ENCODE assay signal across 1 cellular context in the genomic region with DNA sequence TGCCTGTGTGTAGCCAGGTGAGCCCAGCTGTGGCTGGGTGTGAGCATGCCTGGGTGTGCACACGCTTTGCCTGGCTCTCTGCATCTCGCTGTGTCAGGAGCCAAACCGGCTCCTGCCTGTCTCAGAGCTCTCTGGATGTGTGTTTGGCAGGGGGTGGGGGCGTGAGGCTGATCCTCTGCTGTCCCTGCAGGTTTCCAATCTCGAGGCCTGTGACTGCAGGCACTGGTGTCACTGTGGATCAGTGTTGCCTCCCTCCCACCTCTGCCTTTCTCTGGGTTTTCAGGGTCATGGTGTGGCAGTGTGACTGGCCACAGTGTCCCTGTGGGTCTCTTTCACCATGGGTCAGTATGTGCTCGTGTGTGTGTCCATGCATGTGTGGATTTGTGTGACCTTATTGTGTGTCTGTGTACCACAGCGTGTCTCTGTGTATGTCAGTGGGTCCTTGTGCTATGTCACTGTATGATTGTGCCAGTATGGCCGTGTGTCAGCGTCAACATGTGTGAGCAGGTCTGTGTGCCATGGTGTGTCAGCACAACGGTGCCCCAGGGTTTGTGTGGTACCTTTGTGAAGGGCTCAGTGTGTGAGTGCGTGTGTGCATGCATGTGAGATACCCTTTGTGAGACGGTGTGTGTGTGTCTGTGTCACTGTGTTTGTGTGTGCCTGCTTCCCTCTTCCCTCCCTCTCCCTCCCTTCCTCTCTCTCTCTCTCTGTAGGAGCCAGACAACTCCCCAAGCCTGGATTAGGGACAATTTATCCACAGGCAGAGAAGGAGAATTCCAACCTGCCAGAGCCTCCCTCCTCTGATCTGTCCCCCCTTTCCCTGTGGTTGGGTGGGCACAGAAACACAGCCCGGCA.
TF ChIP-seq lines count a peak whose summit lies in the region.

No MANE protein-coding gene starts in this region.

TF ChIP-seq in WTC11, 78 proteins besides CTCF, POLR2A, EP300 and RAD21 (continued from another document):
- TF ChIP-seq, protein P1, sequence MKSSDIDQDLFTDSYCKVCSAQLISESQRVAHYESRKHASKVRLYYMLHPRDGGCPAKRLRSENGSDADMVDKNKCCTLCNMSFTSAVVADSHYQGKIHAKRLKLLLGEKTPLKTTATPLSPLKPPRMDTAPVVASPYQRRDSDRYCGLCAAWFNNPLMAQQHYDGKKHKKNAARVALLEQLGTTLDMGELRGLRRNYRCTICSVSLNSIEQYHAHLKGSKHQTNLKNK (CRISPR knock-in tag; IDR thresholded peaks at IDR 0.05), result no peak
- TF ChIP-seq PRRX2 (CRISPR knock-in tag; IDR thresholded peaks at IDR 0.05), result no peak
